1 cellular context compared by ENCODE assay signal in genomic region chr5:95862636-95863382, GRCh38.
TF ChIP-seq lines count a peak whose summit lies in the region.

No MANE protein-coding gene starts in this region.

TF ChIP-seq in GM23338, 12 proteins besides CTCF, POLR2A, EP300 and RAD21 (continued from another document):
- no peak for TF ChIP-seq ZNF462 (CRISPR knock-in tag; IDR thresholded peaks at IDR 0.05)
